In the genomic region with DNA sequence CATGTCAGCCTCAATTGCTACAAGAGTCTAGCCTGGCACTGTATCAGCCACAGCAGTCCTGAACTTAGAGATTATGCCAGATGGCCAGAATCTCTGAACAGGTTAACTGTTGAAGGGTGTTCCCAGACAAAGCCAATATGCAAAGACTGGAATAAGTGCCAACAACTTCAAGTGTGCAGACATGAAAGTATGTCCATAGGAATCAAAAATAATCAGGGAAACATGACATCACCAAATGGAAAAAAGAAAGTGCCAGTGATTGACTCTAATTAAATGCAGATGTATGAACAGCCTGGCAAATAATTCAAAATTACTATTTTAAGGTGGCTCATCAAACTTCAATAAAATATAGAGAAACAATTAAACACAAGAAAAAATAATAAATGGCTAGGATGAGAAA, we compare ENCODE assay signal across 25 cellular contexts.
"Had no signal": no experiment of that assay in that cellular context is flagged by ENCODE, and none has a peak within 500 bp of the region (broad histone marks: within the 10 kb centered on the region; RNA-seq: fewer than 3 reads in every experiment).

No MANE protein-coding gene starts in this region.

- H3K36me3 ChIP-seq: adrenal gland, Peyer's patch had no signal

- H3K27me3 ChIP-seq: adrenal gland, Peyer's patch had no signal

- H3K27ac Mint-ChIP-seq: activated CD4-positive, alpha-beta memory T cell treated with anti-CD3 and anti-CD28 coated beads, Interleukin-2, amount 10 ng/mL, durations not matched to agents 7 days and 5 days; activated CD4-positive, alpha-beta T cell treated with anti-CD3 and anti-CD28 coated beads, Interleukin-2, amount 10 ng/mL, durations not matched to agents 7 days and 5 days; activated naive CD4-positive, alpha-beta T cell treated with anti-CD3 and anti-CD28 coated beads, Interleukin-2, amount 10 ng/mL, durations not matched to agents 7 days and 5 days; activated naive CD8-positive, alpha-beta T cell treated with anti-CD3 and anti-CD28 coated beads for 36 hours; activated T-cell treated with anti-CD3 and anti-CD28 coated beads, Interleukin-2, amount 50 U/mL, for 72 hours; activated T-helper 2 cell treated with anti-CD3 and anti-CD28 coated beads, Interferon-gamma antibody, Interleukin-2, Interleukin-4, amounts not matched to agents 10 μg/mL and 5 μg/mL and 100 μg/mL, durations not matched to agents 14 hours and 24 hours and 36 hours; T-cell had no signal

- H3K4me3 ChIP-seq: adrenal gland, Peyer's patch had no signal

- H3K4me1 ChIP-seq: adrenal gland, Peyer's patch had no signal

- H3K36me3 Mint-ChIP-seq: activated naive CD4-positive, alpha-beta T cell treated with anti-CD3 and anti-CD28 coated beads, Interleukin-2, amount 10 ng/mL, durations not matched to agents 7 days and 5 days; activated naive CD8-positive, alpha-beta T cell treated with anti-CD3 and anti-CD28 coated beads for 36 hours had no signal

- H3K4me3 Mint-ChIP-seq: activated CD4-positive, alpha-beta memory T cell treated with anti-CD3 and anti-CD28 coated beads, Interleukin-2, amount 10 ng/mL, durations not matched to agents 7 days and 5 days; activated CD4-positive, alpha-beta T cell treated with anti-CD3 and anti-CD28 coated beads, Interleukin-2, amount 10 ng/mL, durations not matched to agents 7 days and 5 days; activated naive CD4-positive, alpha-beta T cell treated with anti-CD3 and anti-CD28 coated beads, Interleukin-2, amount 10 ng/mL, durations not matched to agents 7 days and 5 days; activated naive CD8-positive, alpha-beta T cell treated with anti-CD3 and anti-CD28 coated beads for 36 hours; activated T-cell treated with anti-CD3 and anti-CD28 coated beads, Interleukin-2, amount 50 U/mL, for 72 hours; T-cell had no signal

- DNase-seq: activated CD4-positive, alpha-beta memory T cell treated with anti-CD3 and anti-CD28 coated beads, Interleukin-2, amount 10 ng/mL, durations not matched to agents 7 days and 5 days; activated CD4-positive, alpha-beta T cell treated with anti-CD3 and anti-CD28 coated beads, Interleukin-2, amount 10 ng/mL, durations not matched to agents 7 days and 5 days; activated CD4-positive, CD25-positive, alpha-beta regulatory T cell; activated CD8-positive, alpha-beta memory T cell treated with anti-CD3 and anti-CD28 coated beads, Interleukin-2, amount 50 U/mL, for 4 hours; activated gamma-delta T cell treated with Interleukin-2 at 50 U/mL for 16 hours; activated naive CD4-positive, alpha-beta T cell treated with anti-CD3 and anti-CD28 coated beads, Interleukin-2, amount 10 ng/mL, durations not matched to agents 7 days and 5 days; activated naive CD8-positive, alpha-beta T cell treated with anti-CD3 and anti-CD28 coated beads for 36 hours; activated T-cell treated with anti-CD3 and anti-CD28 coated beads, Interleukin-2, amount 50 U/mL, for 72 hours; adrenal gland; anterior cingulate cortex; cerebellar nuclear complex; Karpas-422; MM.1S; NCI-H1105; NCI-H1436 treated with DMSO at 0.1 percent for 48 hours; NCI-H187; NCI-H2081; NCI-H2227 treated with DMSO at 0.1 percent for 48 hours; Peyer's patch; SHP77 treated with DMSO at 0.1 percent for 48 hours; T-cell; T-helper 2 cell; T1000 had no signal

- H3K4me1 Mint-ChIP-seq: activated CD4-positive, alpha-beta memory T cell treated with anti-CD3 and anti-CD28 coated beads, Interleukin-2, amount 10 ng/mL, durations not matched to agents 7 days and 5 days; activated CD4-positive, alpha-beta T cell treated with anti-CD3 and anti-CD28 coated beads, Interleukin-2, amount 10 ng/mL, durations not matched to agents 7 days and 5 days; activated naive CD4-positive, alpha-beta T cell treated with anti-CD3 and anti-CD28 coated beads, Interleukin-2, amount 10 ng/mL, durations not matched to agents 7 days and 5 days; activated naive CD8-positive, alpha-beta T cell treated with anti-CD3 and anti-CD28 coated beads for 36 hours; T-cell had no signal

- H3K27me3 Mint-ChIP-seq: activated CD4-positive, alpha-beta memory T cell treated with anti-CD3 and anti-CD28 coated beads, Interleukin-2, amount 10 ng/mL, durations not matched to agents 7 days and 5 days; activated naive CD4-positive, alpha-beta T cell treated with anti-CD3 and anti-CD28 coated beads, Interleukin-2, amount 10 ng/mL, durations not matched to agents 7 days and 5 days; activated naive CD8-positive, alpha-beta T cell treated with anti-CD3 and anti-CD28 coated beads for 36 hours; T-cell had no signal

- H3K9me3 Mint-ChIP-seq: activated naive CD4-positive, alpha-beta T cell treated with anti-CD3 and anti-CD28 coated beads, Interleukin-2, amount 10 ng/mL, durations not matched to agents 7 days and 5 days; activated T-helper 2 cell treated with anti-CD3 and anti-CD28 coated beads, Interferon-gamma antibody, Interleukin-2, Interleukin-4, amounts not matched to agents 10 μg/mL and 5 μg/mL and 100 μg/mL, durations not matched to agents 14 hours and 24 hours and 36 hours had no signal

- ATAC-seq: activated T-cell treated with anti-CD3 and anti-CD28 coated beads, Interleukin-2, amount 50 U/mL, for 72 hours; T-cell had no signal

- H3K27ac ChIP-seq: adrenal gland, Peyer's patch, VCaP had no signal
